ENCODE assay signal across 11 cellular contexts in the genomic region with DNA sequence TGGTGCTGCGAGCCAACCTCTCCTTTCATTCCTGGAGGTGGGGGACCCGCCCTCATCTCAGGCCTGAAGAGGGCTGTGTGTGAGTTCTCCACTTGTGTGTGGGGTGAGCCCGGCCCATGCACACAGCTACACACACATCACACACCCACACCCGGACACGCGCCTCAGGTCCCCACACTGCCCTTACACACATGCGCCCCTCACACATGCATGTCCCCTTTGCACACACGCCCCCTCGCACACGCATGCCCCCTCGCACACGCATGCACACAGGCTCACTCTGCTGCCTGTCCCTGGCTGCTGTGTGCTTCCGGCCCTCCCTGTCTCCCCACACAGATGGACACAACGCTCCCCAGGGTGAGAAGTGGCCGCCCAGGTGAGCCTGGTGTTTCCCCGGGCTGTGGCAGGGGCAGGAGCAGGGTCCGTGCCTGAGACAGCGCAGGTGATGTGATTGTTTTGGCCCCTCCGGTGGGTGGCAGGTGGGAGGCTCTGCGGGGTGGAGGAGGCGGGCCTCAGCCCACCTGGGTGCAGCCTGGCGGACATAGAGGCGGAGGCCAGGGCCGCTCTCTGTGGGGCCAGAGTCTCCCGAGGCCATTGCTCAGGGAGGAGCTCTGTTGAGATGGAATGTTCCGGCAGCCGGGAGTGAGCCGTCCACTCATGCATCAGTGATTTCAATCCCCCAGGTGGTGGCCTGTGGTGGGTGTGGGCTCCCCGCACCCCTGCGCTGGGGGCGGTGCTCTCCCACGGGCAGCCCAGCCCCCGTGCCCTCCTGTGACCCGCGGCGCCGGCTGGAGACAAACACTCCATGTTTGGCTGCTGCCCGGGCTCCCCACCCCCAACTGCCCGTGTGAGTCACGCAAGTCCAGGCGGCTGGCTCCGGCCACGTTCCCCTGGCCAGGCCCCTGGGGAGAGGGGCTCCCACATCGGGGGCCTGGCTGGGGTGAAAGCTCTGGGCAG. TPM values are rescaled to one million over a fixed set of nuclear protein-coding genes. Genes with fewer than 3 reads are reported as not detected.
DNase-seq lines count a peak whose midpoint lies in the region; ATAC-seq, FAIRE-seq and TF ChIP-seq lines count a peak whose summit lies in the region.
"Had no signal": no experiment of that assay in that cellular context is flagged by ENCODE, and none has a peak within 500 bp of the region (broad histone marks: within the 10 kb centered on the region; RNA-seq: fewer than 3 reads in every experiment).

No MANE protein-coding gene starts in this region.

- H3K4me3 ChIP-seq in H7 (ENCODE audit: insufficient read depth, low read depth, low read length): no peak overlapping the region
- H3K4me3 ChIP-seq in ascending aorta: peak overlapping the region; percentile 6 to 35
- peak overlapping the region in 1 of 2 donors; percentile 18 for H3K4me3 ChIP-seq in kidney (ENCODE audit: low read length in 2 of 2)
- H3K4me3 ChIP-seq in skeletal muscle tissue (ENCODE audit: low read length in 3 of 3): no peak overlapping the region

- TF ChIP-seq CTCF in ascending aorta (IDR thresholded peaks at IDR 0.05) (no peak), kidney (IDR thresholded peaks at IDR 0.05; ENCODE audit: borderline replicate concordance, extremely low read depth, insufficient read depth) (no peak)

- H3K27me3 ChIP-seq in H7 (ENCODE audit: control insufficient read depth, insufficient read depth, low read length): no peaks in the 10 kb centered on the region
- H3K27me3 ChIP-seq in ascending aorta: no peaks in the 10 kb centered on the region
- peaks cover 44 to 49% (median 48%) of the 10 kb centered on the region in 3 donors for H3K27me3 ChIP-seq in skeletal muscle tissue (ENCODE audit: control insufficient read depth in 3 of 3, insufficient read depth in 3 of 3, low read length in 3 of 3)

- H3K9ac ChIP-seq in kidney (ENCODE audit: low read length in 2 of 2) (peak overlapping the region in 1 of 2 donors; percentile 44), skeletal muscle tissue (ENCODE audit: low read depth in 1 of 3, low read length in 3 of 3) (no peak overlapping the region)

- H3K27ac ChIP-seq in ascending aorta (peak overlapping the region; percentile 83 to 91), kidney (ENCODE audit: low read depth in 2 of 2, low read length in 2 of 2) (peak overlapping the region; percentile 89 to 90), skeletal muscle tissue (ENCODE audit: low read depth, low read length) (peak overlapping the region; percentile 62)
- H3K27ac ChIP-seq: VCaP had no signal

- ATAC-seq in HG02763 (IDR thresholded peaks at IDR 0.05; ENCODE audit: unreplicated experiment) (no peak), HG03039 (IDR thresholded peaks at IDR 0.05; ENCODE audit: unreplicated experiment) (no peak)

- H3K4me1 ChIP-seq in ascending aorta: peaks cover 19 to 32% of the 10 kb centered on the region in 2 donors
- H3K4me1 ChIP-seq in kidney (ENCODE audit: control insufficient read depth in 1 of 2, insufficient read depth in 1 of 2, low read depth in 1 of 2, low read length in 2 of 2): peaks cover 21 to 30% of the 10 kb centered on the region in 2 donors
- peaks cover 0 to 17% (median 17%) of the 10 kb centered on the region in 3 donors for H3K4me1 ChIP-seq in skeletal muscle tissue (ENCODE audit: control insufficient read depth in 3 of 3, insufficient read depth in 3 of 3, low read length in 3 of 3)

- intact Hi-C loops in ascending aorta (cut with DNase I) (loop anchor here (1.0 to 5.0 kb wide), 3 partner anchors 23 to 210 kb away; a partner anchor contains a TSS), kidney (cut with DNase I) (no loop called here)

- no peaks in the 10 kb centered on the region for H3K9me3 ChIP-seq in ascending aorta
- no peaks in the 10 kb centered on the region for H3K9me3 ChIP-seq in kidney (ENCODE audit: control insufficient read depth in 1 of 2, low read length in 2 of 2)
- H3K9me3 ChIP-seq in skeletal muscle tissue (ENCODE audit: control insufficient read depth in 3 of 3, low read length in 3 of 3): peaks cover 0 to 2% (median 2%) of the 10 kb centered on the region in 3 donors

- FAIRE-seq in kidney (lab: Jason Lieb, UNC): no peak
- FAIRE-seq: endometrium had no signal

- H3K36me3 ChIP-seq in H7 (replicated peaks; ENCODE audit: control insufficient read depth, insufficient read depth, low read length) (no peaks in the 10 kb centered on the region), ascending aorta (no peaks in the 10 kb centered on the region), kidney (ENCODE audit: control insufficient read depth in 1 of 2, insufficient read depth in 2 of 2, low read length in 2 of 2) (no peaks in the 10 kb centered on the region), skeletal muscle tissue (ENCODE audit: control insufficient read depth in 3 of 3, insufficient read depth in 3 of 3, low read length in 3 of 3) (no peaks in the 10 kb centered on the region)

- DNase-seq in H7: peak; percentile 74
- DNase-seq in ascending aorta (ENCODE audit: low spot score in 2 of 2): peak; percentile 70 to 92
- peak; percentile 98 for DNase-seq in kidney
- DNase-seq in SW 1271 (lab: John Stamatoyannopoulos, UW): no peak
- DNase-seq in 8988T: no peak
- DNase-seq: stimulated activated CD4-positive, alpha-beta T cell treated with anti-CD3 and anti-CD28 coated beads, Interleukin-2, amount 100 ng/mL, for 48 hours had no signal

RNA-seq across cellular contexts. Expression of a gene that starts 29.1 kb away (rescaled TPM):
- 24.8 and 27.3 TPM in 2 replicates for total RNA-seq in H7 (2014; rRNA removed; shearing (Covaris generic))
- 57.5 TPM for total RNA-seq in ascending aorta
- 20.6 TPM for total RNA-seq in kidney
- 6.4 TPM for polyA plus RNA-seq in kidney (ENCODE audit: insufficient read depth, low read depth, low replicate concordance)
- total RNA-seq in skeletal muscle tissue: 26.1 TPM

RNA-seq across cellular contexts. Expression of a gene that starts 43.1 kb away (rescaled TPM):
- total RNA-seq in H7 (2014; rRNA removed; shearing (Covaris generic)): not detected in 2 replicates
- not detected for total RNA-seq in ascending aorta
- total RNA-seq in kidney: 3.4 TPM
- polyA plus RNA-seq in kidney (ENCODE audit: insufficient read depth, low read depth, low replicate concordance): 0.86 TPM
- total RNA-seq in skeletal muscle tissue: not detected

RNA-seq across cellular contexts. Expression of a gene that starts 48.0 kb away (rescaled TPM):
- total RNA-seq in H7 (2014; rRNA removed; shearing (Covaris generic)): not detected in 2 replicates
- not detected for total RNA-seq in ascending aorta
- 141 TPM for total RNA-seq in kidney
- polyA plus RNA-seq in kidney (ENCODE audit: insufficient read depth, low read depth, low replicate concordance): not detected
- not detected for total RNA-seq in skeletal muscle tissue

RNA-seq across cellular contexts. Expression of a gene that starts 58.5 kb away (rescaled TPM):
- total RNA-seq in H7 (2014; rRNA removed; shearing (Covaris generic)): not detected in 2 replicates
- total RNA-seq in ascending aorta (6.7 TPM), kidney (156 TPM), skeletal muscle tissue (1.0 TPM)
- 1.6 TPM for polyA plus RNA-seq in kidney (ENCODE audit: insufficient read depth, low read depth, low replicate concordance)

Comparison
In these comparisons a context has a peak if more than half of its experiments do, and no peak if none do; other contexts are left out.
1. DNase-seq: peak in H7 (single experiment), ascending aorta (2 of 2) and kidney (single experiment); none in SW 1271 (0 of 2) and 8988T (single experiment).
2. H3K4me3 ChIP-seq: peak in ascending aorta (2 of 2); none in H7 (single experiment) and skeletal muscle tissue (0 of 3).
3. RNA of a gene that starts 48.0 kb away (total RNA-seq): 141 TPM in kidney (single experiment); not detected in ascending aorta (single experiment), not detected in H7 and not detected in skeletal muscle tissue (single experiment); every median in the first group is over 100 times any median in the second.
4. Peak in every context shown above with its lines, with median percentiles within 50 percentile points of each other: H3K27ac ChIP-seq.